8 cellular contexts compared by ENCODE assay signal in genomic region chr3:82133070-82133606, GRCh38.
DNase-seq lines count a peak whose midpoint lies in the region; ATAC-seq and TF ChIP-seq lines count a peak whose summit lies in the region.

No MANE protein-coding gene starts in this region.

- H3K9me3 Mint-ChIP-seq in activated T-helper 17 cell treated with anti-CD3 and anti-CD28 coated beads, Interleukin-2, amount 50 U/mL, for 72 hours = no peaks in the 10 kb centered on the region
- peaks cover 2% of the 10 kb centered on the region for H3K9me3 Mint-ChIP-seq in glutamatergic neuron (ENCODE audit: unreplicated experiment)

- H3K27ac Mint-ChIP-seq in activated T-helper 17 cell treated with anti-CD3 and anti-CD28 coated beads, Interleukin-2, amount 50 U/mL, for 72 hours = no peak overlapping the region
- H3K27ac Mint-ChIP-seq in glutamatergic neuron (ENCODE audit: unreplicated experiment) = no peak overlapping the region

- peak; percentile 90 for TF ChIP-seq CTCF in glutamatergic neuron (IDR thresholded peaks at IDR 0.05; ENCODE audit: partially characterized antibody, unreplicated experiment)

- no peaks in the 10 kb centered on the region for H3K27me3 Mint-ChIP-seq in activated T-helper 17 cell treated with anti-CD3 and anti-CD28 coated beads, Interleukin-2, amount 50 U/mL, for 72 hours
- no peaks in the 10 kb centered on the region for H3K27me3 Mint-ChIP-seq in glutamatergic neuron (ENCODE audit: unreplicated experiment)

- peak; percentile 85 for ATAC-seq in GM19328 (IDR thresholded peaks at IDR 0.05; ENCODE audit: unreplicated experiment)
- peak; percentile 95 for ATAC-seq in HG03175 (IDR thresholded peaks at IDR 0.05; ENCODE audit: unreplicated experiment)
- ATAC-seq in activated T-helper 17 cell treated with anti-CD3 and anti-CD28 coated beads, Interleukin-2, amount 50 U/mL, for 72 hours (replicated peaks) = peak; percentile 52

- H3K4me3 Mint-ChIP-seq in activated T-helper 17 cell treated with anti-CD3 and anti-CD28 coated beads, Interleukin-2, amount 50 U/mL, for 72 hours = no peak overlapping the region
- H3K4me3 Mint-ChIP-seq in glutamatergic neuron (ENCODE audit: unreplicated experiment) = no peak overlapping the region

- no peaks in the 10 kb centered on the region for H3K36me3 Mint-ChIP-seq in activated T-helper 17 cell treated with anti-CD3 and anti-CD28 coated beads, Interleukin-2, amount 50 U/mL, for 72 hours (ENCODE audit: low read depth)
- H3K36me3 Mint-ChIP-seq in glutamatergic neuron (ENCODE audit: unreplicated experiment) = no peaks in the 10 kb centered on the region

- DNase-seq in DMS 273 treated with DMSO at 0.1 percent for 48 hours (lab: John Stamatoyannopoulos, UW) = peak; percentile 10
- peak; percentile 3 for DNase-seq in NOMO-1 treated with dmso at 0.1 percent for 144 hours (lab: John Stamatoyannopoulos, UW; ENCODE audit: unreplicated experiment)
- peak; percentile 65 for DNase-seq in glutamatergic neuron
- DNase-seq in pons (ENCODE audit: low spot score) = peak; percentile 54
- DNase-seq in NCI-H524 treated with DMSO at 0.1 percent for 48 hours (lab: John Stamatoyannopoulos, UW) = no peak

- H3K4me1 Mint-ChIP-seq in activated T-helper 17 cell treated with anti-CD3 and anti-CD28 coated beads, Interleukin-2, amount 50 U/mL, for 72 hours = no peaks in the 10 kb centered on the region
- peaks cover 12% of the 10 kb centered on the region for H3K4me1 Mint-ChIP-seq in glutamatergic neuron (ENCODE audit: low read depth, unreplicated experiment)
